Comparison of ENCODE assay signal across 2 cellular contexts in the genomic region with DNA sequence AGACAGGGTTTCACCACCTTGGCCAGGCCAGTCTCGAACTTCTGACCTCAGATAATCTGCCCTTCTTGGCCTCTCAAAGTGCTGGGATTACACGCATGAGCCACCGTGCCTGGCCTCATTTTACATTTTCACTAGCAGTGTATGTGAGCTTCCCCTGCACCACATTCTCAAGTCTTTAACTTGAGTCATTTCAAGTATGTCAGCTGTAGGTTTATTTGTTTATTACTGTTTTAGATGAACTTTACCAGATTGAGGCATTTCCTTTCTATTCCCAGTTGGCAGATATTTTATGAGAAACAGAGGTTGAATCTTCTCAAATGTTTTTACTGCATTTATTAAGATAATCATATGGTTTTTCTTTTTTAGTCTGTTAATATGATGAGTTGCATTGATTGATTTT.
TF ChIP-seq lines count a peak whose summit lies in the region.

No MANE protein-coding gene starts in this region.

TF ChIP-seq in SK-N-SH treated with all-trans-retinoic acid at 6 μM for 48 hours, 23 proteins besides CTCF, POLR2A, EP300 and RAD21:
- TF ChIP-seq ARNTL (CRISPR knock-in tag; IDR thresholded peaks at IDR 0.05; ENCODE audit: borderline replicate concordance, low read depth) = no peak
- TF ChIP-seq, protein P1, sequence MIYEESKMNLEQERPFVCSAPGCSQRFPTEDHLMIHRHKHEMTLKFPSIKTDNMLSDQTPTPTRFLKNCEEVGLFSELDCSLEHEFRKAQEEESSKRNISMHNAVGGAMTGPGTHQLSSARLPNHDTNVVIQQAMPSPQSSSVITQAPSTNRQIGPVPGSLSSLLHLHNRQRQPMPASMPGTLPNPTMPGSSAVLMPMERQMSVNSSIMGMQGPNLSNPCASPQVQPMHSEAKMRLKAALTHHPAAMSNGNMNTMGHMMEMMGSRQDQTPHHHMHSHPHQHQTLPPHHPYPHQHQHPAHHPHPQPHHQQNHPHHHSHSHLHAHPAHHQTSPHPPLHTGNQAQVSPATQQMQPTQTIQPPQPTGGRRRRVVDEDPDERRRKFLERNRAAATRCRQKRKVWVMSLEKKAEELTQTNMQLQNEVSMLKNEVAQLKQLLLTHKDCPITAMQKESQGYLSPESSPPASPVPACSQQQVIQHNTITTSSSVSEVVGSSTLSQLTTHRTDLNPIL (CRISPR knock-in tag; IDR thresholded peaks at IDR 0.05; ENCODE audit: low read depth) = no peak
- TF ChIP-seq, protein P2, sequence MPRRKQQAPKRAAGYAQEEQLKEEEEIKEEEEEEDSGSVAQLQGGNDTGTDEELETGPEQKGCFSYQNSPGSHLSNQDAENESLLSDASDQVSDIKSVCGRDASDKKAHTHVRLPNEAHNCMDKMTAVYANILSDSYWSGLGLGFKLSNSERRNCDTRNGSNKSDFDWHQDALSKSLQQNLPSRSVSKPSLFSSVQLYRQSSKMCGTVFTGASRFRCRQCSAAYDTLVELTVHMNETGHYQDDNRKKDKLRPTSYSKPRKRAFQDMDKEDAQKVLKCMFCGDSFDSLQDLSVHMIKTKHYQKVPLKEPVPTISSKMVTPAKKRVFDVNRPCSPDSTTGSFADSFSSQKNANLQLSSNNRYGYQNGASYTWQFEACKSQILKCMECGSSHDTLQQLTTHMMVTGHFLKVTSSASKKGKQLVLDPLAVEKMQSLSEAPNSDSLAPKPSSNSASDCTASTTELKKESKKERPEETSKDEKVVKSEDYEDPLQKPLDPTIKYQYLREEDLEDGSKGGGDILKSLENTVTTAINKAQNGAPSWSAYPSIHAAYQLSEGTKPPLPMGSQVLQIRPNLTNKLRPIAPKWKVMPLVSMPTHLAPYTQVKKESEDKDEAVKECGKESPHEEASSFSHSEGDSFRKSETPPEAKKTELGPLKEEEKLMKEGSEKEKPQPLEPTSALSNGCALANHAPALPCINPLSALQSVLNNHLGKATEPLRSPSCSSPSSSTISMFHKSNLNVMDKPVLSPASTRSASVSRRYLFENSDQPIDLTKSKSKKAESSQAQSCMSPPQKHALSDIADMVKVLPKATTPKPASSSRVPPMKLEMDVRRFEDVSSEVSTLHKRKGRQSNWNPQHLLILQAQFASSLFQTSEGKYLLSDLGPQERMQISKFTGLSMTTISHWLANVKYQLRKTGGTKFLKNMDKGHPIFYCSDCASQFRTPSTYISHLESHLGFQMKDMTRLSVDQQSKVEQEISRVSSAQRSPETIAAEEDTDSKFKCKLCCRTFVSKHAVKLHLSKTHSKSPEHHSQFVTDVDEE (CRISPR knock-in tag; IDR thresholded peaks at IDR 0.05) = no peak
- TF ChIP-seq ZC3H10 (CRISPR knock-in tag; IDR thresholded peaks at IDR 0.05) = no peak
- TF ChIP-seq, protein P3, sequence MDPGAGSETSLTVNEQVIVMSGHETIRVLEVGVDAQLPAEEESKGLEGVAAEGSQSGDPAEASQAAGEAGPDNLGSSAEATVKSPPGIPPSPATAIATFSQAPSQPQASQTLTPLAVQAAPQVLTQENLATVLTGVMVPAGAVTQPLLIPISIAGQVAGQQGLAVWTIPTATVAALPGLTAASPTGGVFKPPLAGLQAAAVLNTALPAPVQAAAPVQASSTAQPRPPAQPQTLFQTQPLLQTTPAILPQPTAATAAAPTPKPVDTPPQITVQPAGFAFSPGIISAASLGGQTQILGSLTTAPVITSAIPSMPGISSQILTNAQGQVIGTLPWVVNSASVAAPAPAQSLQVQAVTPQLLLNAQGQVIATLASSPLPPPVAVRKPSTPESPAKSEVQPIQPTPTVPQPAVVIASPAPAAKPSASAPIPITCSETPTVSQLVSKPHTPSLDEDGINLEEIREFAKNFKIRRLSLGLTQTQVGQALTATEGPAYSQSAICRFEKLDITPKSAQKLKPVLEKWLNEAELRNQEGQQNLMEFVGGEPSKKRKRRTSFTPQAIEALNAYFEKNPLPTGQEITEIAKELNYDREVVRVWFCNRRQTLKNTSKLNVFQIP (CRISPR knock-in tag; IDR thresholded peaks at IDR 0.05; ENCODE audit: borderline replicate concordance, low read depth) = no peak
- TF ChIP-seq ZFP30 (CRISPR knock-in tag; IDR thresholded peaks at IDR 0.05) = no peak
- TF ChIP-seq BACH2 (CRISPR knock-in tag; IDR thresholded peaks at IDR 0.05; ENCODE audit: borderline replicate concordance) = no peak
- TF ChIP-seq, protein P4, sequence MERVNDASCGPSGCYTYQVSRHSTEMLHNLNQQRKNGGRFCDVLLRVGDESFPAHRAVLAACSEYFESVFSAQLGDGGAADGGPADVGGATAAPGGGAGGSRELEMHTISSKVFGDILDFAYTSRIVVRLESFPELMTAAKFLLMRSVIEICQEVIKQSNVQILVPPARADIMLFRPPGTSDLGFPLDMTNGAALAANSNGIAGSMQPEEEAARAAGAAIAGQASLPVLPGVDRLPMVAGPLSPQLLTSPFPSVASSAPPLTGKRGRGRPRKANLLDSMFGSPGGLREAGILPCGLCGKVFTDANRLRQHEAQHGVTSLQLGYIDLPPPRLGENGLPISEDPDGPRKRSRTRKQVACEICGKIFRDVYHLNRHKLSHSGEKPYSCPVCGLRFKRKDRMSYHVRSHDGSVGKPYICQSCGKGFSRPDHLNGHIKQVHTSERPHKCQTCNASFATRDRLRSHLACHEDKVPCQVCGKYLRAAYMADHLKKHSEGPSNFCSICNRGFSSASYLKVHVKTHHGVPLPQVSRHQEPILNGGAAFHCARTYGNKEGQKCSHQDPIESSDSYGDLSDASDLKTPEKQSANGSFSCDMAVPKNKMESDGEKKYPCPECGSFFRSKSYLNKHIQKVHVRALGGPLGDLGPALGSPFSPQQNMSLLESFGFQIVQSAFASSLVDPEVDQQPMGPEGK (CRISPR knock-in tag; IDR thresholded peaks at IDR 0.05; ENCODE audit: borderline replicate concordance) = no peak
- TF ChIP-seq ZNF8 (CRISPR knock-in tag; IDR thresholded peaks at IDR 0.05) = no peak
- TF ChIP-seq ESRRG (CRISPR knock-in tag; IDR thresholded peaks at IDR 0.05) = no peak

TF ChIP-seq in SK-N-SH, 30 proteins besides CTCF, POLR2A, EP300 and RAD21:
- TF ChIP-seq TCF12 (IDR thresholded peaks at IDR 0.05) = no peak
- TF ChIP-seq JUND (IDR thresholded peaks at IDR 0.05) = no peak
